Comparison of ENCODE assay signal across 8 cellular contexts in genomic region chr10:29776246-29776645, GRCh38.
"Had no signal": no experiment of that assay in that cellular context is flagged by ENCODE, and none has a peak within 500 bp of the region (broad histone marks: within the 10 kb centered on the region; RNA-seq: fewer than 3 reads in every experiment).

No MANE protein-coding gene starts in this region.

- FAIRE-seq: H1, H54, HTR-8/SVneo had no signal

- H3K4me3 ChIP-seq: GM23338 had no signal

- H3K27ac ChIP-seq: KMS-11 had no signal

- H3K27ac Mint-ChIP-seq: GM23338, H9 had no signal

- ATAC-seq: GM23338 had no signal

- H3K4me2 ChIP-seq: GM23338, KMS-11 had no signal

- H3K9ac ChIP-seq: KMS-11 had no signal

- H2AFZ ChIP-seq: GM23338 had no signal

- DNase-seq: H9, HCEC 1CT, KBM-7 had no signal

- H3K4me3 Mint-ChIP-seq: GM23338, H9 had no signal
